ENCODE assay signal across 12 cellular contexts in genomic region chr7:70347880-70348279, GRCh38.
DNase-seq lines count a peak whose midpoint lies in the region; ATAC-seq, FAIRE-seq and TF ChIP-seq lines count a peak whose summit lies in the region.
"Had no signal": no experiment of that assay in that cellular context is flagged by ENCODE, and none has a peak within 500 bp of the region (broad histone marks: within the 10 kb centered on the region; RNA-seq: fewer than 3 reads in every experiment).

No MANE protein-coding gene starts in this region.

- no peaks in the 10 kb centered on the region for H3K4me1 ChIP-seq in lower lobe of right lung

- FAIRE-seq in RCC 7860 (lab: Jason Lieb, UNC): no peak

- H3K27ac ChIP-seq in lower lobe of right lung: no peak overlapping the region

- DNase-seq in RCC 7860 (ENCODE audit: low spot score): no peak
- no peak for DNase-seq in lower lobe of right lung
- DNase-seq in ureter (ENCODE audit: low spot score): no peak
- DNase-seq in hypothalamus (lab: John Stamatoyannopoulos, UW): no peak
- DNase-seq: activated CD8-positive, alpha-beta T cell treated with anti-CD3 and anti-CD28 coated beads for 36 hours; CD4-positive, alpha-beta T cell; glutamatergic neuron; NCI-H1694 had no signal

- no peak overlapping the region for H3K4me3 ChIP-seq in lower lobe of right lung

- intact Hi-C loops in lower lobe of right lung (cut with DNase I): no loop called here

- no peaks in the 10 kb centered on the region for H3K27me3 ChIP-seq in lower lobe of right lung (ENCODE audit: low read depth)

- ATAC-seq in GM18511 (IDR thresholded peaks at IDR 0.05; ENCODE audit: unreplicated experiment): peak; percentile 98
- peak; percentile 97 for ATAC-seq in GM21360 (IDR thresholded peaks at IDR 0.05; ENCODE audit: unreplicated experiment)
- ATAC-seq in HG02973 (IDR thresholded peaks at IDR 0.05; ENCODE audit: unreplicated experiment): peak; percentile 94
- ATAC-seq in HG03575 (IDR thresholded peaks at IDR 0.05; ENCODE audit: extremely low read depth, insufficient number of reproducible peaks, low FRiP score, unreplicated experiment): peak; percentile 100
- no peak for ATAC-seq in lower lobe of right lung
- ATAC-seq: activated CD8-positive, alpha-beta T cell treated with anti-CD3 and anti-CD28 coated beads for 36 hours had no signal

- H3K36me3 ChIP-seq in lower lobe of right lung: no peaks in the 10 kb centered on the region

- TF ChIP-seq CTCF in lower lobe of right lung (IDR thresholded peaks at IDR 0.05): no peak

- H3K9me3 ChIP-seq in lower lobe of right lung: no peaks in the 10 kb centered on the region

Comparison
In these comparisons a context has a peak if more than half of its experiments do, and no peak if none do; other contexts are left out.
1. ATAC-seq: peak in GM18511 (single experiment), GM21360 (single experiment), HG02973 (single experiment) and HG03575 (single experiment); none in lower lobe of right lung (0 of 2).